In genomic region chrX:44778254-44778653, GRCh38 we compare ENCODE assay signal across 27 cellular contexts.
"Had no signal": no experiment of that assay in that cellular context is flagged by ENCODE, and none has a peak within 500 bp of the region (broad histone marks: within the 10 kb centered on the region; RNA-seq: fewer than 3 reads in every experiment).

No MANE protein-coding gene starts in this region.

- H3K4me1 ChIP-seq: neural progenitor cell, parathyroid adenoma, psoas muscle, right lobe of liver, sigmoid colon, suprapubic skin, testis, tibial artery, transverse colon, upper lobe of right lung, uterus had no signal

- H3K9ac ChIP-seq: neural progenitor cell, parathyroid adenoma had no signal

- H3K4me2 ChIP-seq: neural progenitor cell had no signal

- ATAC-seq: naive thymus-derived CD4-positive, alpha-beta T cell; natural killer cell; psoas muscle; right cardiac atrium; right lobe of liver; stimulated activated effector memory CD8-positive, alpha-beta T cell treated with anti-CD3 and anti-CD28 coated beads, Interleukin-12 subunit alpha, Interleukin-12 subunit beta, amount 100 ng/mL, for 72 hours; stimulated activated naive B cell treated with anti-CD40 and anti-IgM and Interleukin-4, amounts not matched to agents 10 μg/mL and 1 μg/mL and 100 μg/mL, for 72 hours; stimulated activated naive CD8-positive, alpha-beta T cell treated with anti-CD3 and anti-CD28 coated beads, Interleukin-15, amount 100 ng/mL, for 72 hours; stimulated activated naive CD8-positive, alpha-beta T cell treated with anti-CD3 and anti-CD28 coated beads, Interleukin-15, Interleukin-2, amounts not matched to agents 100 U/mL and 50 U/mL, for 24 hours; upper lobe of right lung had no signal

- H3K4me3 ChIP-seq: neural progenitor cell, ovary, psoas muscle, right lobe of liver, sigmoid colon, suprapubic skin, testis, tibial artery, transverse colon, upper lobe of right lung, uterus had no signal

- DNase-seq: naive thymus-derived CD4-positive, alpha-beta T cell; natural killer cell; occipital lobe; ovary; posterior cingulate gyrus; psoas muscle; right cardiac atrium; right lobe of liver; sigmoid colon; small intestine; stimulated activated CD4-positive, alpha-beta T cell treated with anti-CD3 and anti-CD28 coated beads, Interleukin-15, amount 100 ng/mL, for 24 hours; stimulated activated CD4-positive, alpha-beta T cell treated with anti-CD3 and anti-CD28 coated beads, Interleukin-2, amount 100 ng/mL, for 24 hours; stimulated activated CD4-positive, alpha-beta T cell treated with anti-CD3 and anti-CD28 coated beads, Interleukin-2, amount 100 ng/mL, for 48 hours; stimulated activated CD4-positive, alpha-beta T cell treated with anti-CD3 and anti-CD28 coated beads, Interleukin-4, amount 100 ng/mL, for 24 hours; stimulated activated naive B cell treated with anti-CD40 and anti-IgM and Interleukin-4, amounts not matched to agents 10 μg/mL and 1 μg/mL and 100 μg/mL, for 72 hours; stimulated activated naive CD8-positive, alpha-beta T cell treated with anti-CD3 and anti-CD28 coated beads, Interleukin-15, amount 100 ng/mL, for 72 hours; stimulated activated naive CD8-positive, alpha-beta T cell treated with anti-CD3 and anti-CD28 coated beads, Interleukin-15, Interleukin-2, amounts not matched to agents 100 U/mL and 50 U/mL, for 24 hours; substantia nigra; testis; tibial artery; transverse colon; upper lobe of right lung; uterus had no signal

- H3K9me3 ChIP-seq: ovary, psoas muscle, right lobe of liver, sigmoid colon, suprapubic skin, testis, tibial artery, transverse colon, upper lobe of right lung, uterus had no signal

- FAIRE-seq: small intestine had no signal

- H3K27me3 ChIP-seq: neural progenitor cell, ovary, right lobe of liver, sigmoid colon, suprapubic skin, testis, tibial artery, transverse colon, upper lobe of right lung, uterus had no signal

- H3K36me3 ChIP-seq: neural progenitor cell, ovary, right lobe of liver, sigmoid colon, suprapubic skin, tibial artery, transverse colon, upper lobe of right lung, uterus had no signal

- H3K27ac ChIP-seq: neural progenitor cell, ovary, parathyroid adenoma, psoas muscle, right lobe of liver, sigmoid colon, suprapubic skin, testis, tibial artery, transverse colon, upper lobe of right lung, uterus had no signal

- H2AFZ ChIP-seq: neural progenitor cell, parathyroid adenoma had no signal

- H3K79me2 ChIP-seq: parathyroid adenoma had no signal
